Comparison of ENCODE assay signal across 3 cellular contexts in the genomic region with DNA sequence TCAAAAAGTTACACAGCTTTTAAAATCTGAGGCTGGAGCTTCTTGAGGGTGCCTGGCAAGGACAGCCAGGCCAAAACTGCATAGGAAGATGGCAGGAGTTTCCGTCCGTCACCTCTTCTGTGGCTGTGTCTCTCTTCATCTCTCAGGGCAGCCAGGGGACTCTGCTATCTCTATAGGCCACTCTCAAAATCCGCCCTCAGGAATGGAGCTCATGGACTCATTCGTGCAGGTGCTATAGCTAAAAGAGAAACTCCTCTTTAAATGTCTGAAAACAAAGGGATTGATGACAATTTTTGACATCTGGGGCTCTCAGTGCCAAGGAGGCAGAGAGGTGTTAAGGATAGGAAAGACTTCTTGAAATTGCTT.
TF ChIP-seq lines count a peak whose summit lies in the region.

No MANE protein-coding gene starts in this region.

TF ChIP-seq in SK-N-SH, 30 proteins besides CTCF, POLR2A, EP300 and RAD21:
- TF ChIP-seq TEAD4 (IDR thresholded peaks at IDR 0.05; ENCODE audit: borderline replicate concordance, insufficient read depth) (no peak), MXI1 (IDR thresholded peaks at IDR 0.05; ENCODE audit: low read depth, low read length) (no peak), TCF12 (IDR thresholded peaks at IDR 0.05) (no peak), FOXJ3 (CRISPR knock-in tag; IDR thresholded peaks at IDR 0.05) (no peak), RXRA (IDR thresholded peaks at IDR 0.05; ENCODE audit: borderline replicate concordance, low read depth) (no peak), ELF1 (IDR thresholded peaks at IDR 0.05) (no peak)
- TF ChIP-seq, protein P1, sequence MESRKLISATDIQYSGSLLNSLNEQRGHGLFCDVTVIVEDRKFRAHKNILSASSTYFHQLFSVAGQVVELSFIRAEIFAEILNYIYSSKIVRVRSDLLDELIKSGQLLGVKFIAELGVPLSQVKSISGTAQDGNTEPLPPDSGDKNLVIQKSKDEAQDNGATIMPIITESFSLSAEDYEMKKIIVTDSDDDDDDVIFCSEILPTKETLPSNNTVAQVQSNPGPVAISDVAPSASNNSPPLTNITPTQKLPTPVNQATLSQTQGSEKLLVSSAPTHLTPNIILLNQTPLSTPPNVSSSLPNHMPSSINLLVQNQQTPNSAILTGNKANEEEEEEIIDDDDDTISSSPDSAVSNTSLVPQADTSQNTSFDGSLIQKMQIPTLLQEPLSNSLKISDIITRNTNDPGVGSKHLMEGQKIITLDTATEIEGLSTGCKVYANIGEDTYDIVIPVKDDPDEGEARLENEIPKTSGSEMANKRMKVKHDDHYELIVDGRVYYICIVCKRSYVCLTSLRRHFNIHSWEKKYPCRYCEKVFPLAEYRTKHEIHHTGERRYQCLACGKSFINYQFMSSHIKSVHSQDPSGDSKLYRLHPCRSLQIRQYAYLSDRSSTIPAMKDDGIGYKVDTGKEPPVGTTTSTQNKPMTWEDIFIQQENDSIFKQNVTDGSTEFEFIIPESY (IDR thresholded peaks at IDR 0.05; ENCODE audit: borderline replicate concordance, low read depth): no peak

TF ChIP-seq in SK-N-SH treated with all-trans-retinoic acid at 6 μM for 48 hours, 23 proteins besides CTCF, POLR2A, EP300 and RAD21:
- no peak for TF ChIP-seq TCF4 (CRISPR knock-in tag; IDR thresholded peaks at IDR 0.05; ENCODE audit: borderline replicate concordance)
- no peak for TF ChIP-seq GLIS3 (CRISPR knock-in tag; IDR thresholded peaks at IDR 0.05)
- TF ChIP-seq, protein P2, sequence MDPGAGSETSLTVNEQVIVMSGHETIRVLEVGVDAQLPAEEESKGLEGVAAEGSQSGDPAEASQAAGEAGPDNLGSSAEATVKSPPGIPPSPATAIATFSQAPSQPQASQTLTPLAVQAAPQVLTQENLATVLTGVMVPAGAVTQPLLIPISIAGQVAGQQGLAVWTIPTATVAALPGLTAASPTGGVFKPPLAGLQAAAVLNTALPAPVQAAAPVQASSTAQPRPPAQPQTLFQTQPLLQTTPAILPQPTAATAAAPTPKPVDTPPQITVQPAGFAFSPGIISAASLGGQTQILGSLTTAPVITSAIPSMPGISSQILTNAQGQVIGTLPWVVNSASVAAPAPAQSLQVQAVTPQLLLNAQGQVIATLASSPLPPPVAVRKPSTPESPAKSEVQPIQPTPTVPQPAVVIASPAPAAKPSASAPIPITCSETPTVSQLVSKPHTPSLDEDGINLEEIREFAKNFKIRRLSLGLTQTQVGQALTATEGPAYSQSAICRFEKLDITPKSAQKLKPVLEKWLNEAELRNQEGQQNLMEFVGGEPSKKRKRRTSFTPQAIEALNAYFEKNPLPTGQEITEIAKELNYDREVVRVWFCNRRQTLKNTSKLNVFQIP (CRISPR knock-in tag; IDR thresholded peaks at IDR 0.05; ENCODE audit: borderline replicate concordance, low read depth): no peak
- no peak for TF ChIP-seq PPARA (CRISPR knock-in tag; IDR thresholded peaks at IDR 0.05; ENCODE audit: borderline replicate concordance)
- TF ChIP-seq, protein P3, sequence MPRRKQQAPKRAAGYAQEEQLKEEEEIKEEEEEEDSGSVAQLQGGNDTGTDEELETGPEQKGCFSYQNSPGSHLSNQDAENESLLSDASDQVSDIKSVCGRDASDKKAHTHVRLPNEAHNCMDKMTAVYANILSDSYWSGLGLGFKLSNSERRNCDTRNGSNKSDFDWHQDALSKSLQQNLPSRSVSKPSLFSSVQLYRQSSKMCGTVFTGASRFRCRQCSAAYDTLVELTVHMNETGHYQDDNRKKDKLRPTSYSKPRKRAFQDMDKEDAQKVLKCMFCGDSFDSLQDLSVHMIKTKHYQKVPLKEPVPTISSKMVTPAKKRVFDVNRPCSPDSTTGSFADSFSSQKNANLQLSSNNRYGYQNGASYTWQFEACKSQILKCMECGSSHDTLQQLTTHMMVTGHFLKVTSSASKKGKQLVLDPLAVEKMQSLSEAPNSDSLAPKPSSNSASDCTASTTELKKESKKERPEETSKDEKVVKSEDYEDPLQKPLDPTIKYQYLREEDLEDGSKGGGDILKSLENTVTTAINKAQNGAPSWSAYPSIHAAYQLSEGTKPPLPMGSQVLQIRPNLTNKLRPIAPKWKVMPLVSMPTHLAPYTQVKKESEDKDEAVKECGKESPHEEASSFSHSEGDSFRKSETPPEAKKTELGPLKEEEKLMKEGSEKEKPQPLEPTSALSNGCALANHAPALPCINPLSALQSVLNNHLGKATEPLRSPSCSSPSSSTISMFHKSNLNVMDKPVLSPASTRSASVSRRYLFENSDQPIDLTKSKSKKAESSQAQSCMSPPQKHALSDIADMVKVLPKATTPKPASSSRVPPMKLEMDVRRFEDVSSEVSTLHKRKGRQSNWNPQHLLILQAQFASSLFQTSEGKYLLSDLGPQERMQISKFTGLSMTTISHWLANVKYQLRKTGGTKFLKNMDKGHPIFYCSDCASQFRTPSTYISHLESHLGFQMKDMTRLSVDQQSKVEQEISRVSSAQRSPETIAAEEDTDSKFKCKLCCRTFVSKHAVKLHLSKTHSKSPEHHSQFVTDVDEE (CRISPR knock-in tag; IDR thresholded peaks at IDR 0.05): no peak
- TF ChIP-seq ISL1 (CRISPR knock-in tag; IDR thresholded peaks at IDR 0.05): no peak
- no peak for TF ChIP-seq CSDC2 (CRISPR knock-in tag; IDR thresholded peaks at IDR 0.05)

TF ChIP-seq in GM23338, 12 proteins besides CTCF, POLR2A, EP300 and RAD21:
- TF ChIP-seq STAT1 (IDR thresholded peaks at IDR 0.05; ENCODE audit: unreplicated experiment): no peak
- TF ChIP-seq EZH2phosphoT487 (IDR thresholded peaks at IDR 0.05; ENCODE audit: unreplicated experiment): no peak
- no peak for TF ChIP-seq EZH2 (IDR thresholded peaks at IDR 0.05; ENCODE audit: low read depth, unreplicated experiment)
- TF ChIP-seq, protein P4, sequence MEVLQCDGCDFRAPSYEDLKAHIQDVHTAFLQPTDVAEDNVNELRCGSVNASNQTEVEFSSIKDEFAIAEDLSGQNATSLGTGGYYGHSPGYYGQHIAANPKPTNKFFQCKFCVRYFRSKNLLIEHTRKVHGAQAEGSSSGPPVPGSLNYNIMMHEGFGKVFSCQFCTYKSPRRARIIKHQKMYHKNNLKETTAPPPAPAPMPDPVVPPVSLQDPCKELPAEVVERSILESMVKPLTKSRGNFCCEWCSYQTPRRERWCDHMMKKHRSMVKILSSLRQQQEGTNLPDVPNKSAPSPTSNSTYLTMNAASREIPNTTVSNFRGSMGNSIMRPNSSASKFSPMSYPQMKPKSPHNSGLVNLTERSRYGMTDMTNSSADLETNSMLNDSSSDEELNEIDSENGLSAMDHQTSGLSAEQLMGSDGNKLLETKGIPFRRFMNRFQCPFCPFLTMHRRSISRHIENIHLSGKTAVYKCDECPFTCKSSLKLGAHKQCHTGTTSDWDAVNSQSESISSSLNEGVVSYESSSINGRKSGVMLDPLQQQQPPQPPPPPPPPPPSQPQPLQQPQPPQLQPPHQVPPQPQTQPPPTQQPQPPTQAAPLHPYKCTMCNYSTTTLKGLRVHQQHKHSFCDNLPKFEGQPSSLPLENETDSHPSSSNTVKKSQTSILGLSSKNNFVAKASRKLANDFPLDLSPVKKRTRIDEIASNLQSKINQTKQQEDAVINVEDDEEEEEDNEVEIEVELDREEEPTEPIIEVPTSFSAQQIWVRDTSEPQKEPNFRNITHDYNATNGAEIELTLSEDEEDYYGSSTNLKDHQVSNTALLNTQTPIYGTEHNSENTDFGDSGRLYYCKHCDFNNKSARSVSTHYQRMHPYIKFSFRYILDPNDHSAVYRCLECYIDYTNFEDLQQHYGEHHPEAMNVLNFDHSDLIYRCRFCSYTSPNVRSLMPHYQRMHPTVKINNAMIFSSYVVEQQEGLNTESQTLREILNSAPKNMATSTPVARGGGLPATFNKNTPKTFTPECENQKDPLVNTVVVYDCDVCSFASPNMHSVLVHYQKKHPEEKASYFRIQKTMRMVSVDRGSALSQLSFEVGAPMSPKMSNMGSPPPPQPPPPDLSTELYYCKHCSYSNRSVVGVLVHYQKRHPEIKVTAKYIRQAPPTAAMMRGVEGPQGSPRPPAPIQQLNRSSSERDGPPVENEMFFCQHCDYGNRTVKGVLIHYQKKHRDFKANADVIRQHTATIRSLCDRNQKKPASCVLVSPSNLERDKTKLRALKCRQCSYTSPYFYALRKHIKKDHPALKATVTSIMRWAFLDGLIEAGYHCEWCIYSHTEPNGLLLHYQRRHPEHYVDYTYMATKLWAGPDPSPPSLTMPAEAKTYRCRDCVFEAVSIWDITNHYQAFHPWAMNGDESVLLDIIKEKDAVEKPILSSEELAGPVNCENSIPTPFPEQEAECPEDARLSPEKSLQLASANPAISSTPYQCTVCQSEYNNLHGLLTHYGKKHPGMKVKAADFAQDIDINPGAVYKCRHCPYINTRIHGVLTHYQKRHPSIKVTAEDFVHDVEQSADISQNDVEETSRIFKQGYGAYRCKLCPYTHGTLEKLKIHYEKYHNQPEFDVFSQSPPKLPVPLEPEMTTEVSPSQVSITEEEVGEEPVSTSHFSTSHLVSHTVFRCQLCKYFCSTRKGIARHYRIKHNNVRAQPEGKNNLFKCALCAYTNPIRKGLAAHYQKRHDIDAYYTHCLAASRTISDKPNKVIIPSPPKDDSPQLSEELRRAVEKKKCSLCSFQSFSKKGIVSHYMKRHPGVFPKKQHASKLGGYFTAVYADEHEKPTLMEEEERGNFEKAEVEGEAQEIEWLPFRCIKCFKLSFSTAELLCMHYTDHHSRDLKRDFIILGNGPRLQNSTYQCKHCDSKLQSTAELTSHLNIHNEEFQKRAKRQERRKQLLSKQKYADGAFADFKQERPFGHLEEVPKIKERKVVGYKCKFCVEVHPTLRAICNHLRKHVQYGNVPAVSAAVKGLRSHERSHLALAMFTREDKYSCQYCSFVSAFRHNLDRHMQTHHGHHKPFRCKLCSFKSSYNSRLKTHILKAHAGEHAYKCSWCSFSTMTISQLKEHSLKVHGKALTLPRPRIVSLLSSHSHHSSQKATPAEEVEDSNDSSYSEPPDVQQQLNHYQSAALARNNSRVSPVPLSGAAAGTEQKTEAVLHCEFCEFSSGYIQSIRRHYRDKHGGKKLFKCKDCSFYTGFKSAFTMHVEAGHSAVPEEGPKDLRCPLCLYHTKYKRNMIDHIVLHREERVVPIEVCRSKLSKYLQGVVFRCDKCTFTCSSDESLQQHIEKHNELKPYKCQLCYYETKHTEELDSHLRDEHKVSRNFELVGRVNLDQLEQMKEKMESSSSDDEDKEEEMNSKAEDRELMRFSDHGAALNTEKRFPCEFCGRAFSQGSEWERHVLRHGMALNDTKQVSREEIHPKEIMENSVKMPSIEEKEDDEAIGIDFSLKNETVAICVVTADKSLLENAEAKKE (CRISPR knock-in tag; IDR thresholded peaks at IDR 0.05): no peak
- no peak for TF ChIP-seq NANOG (IDR thresholded peaks at IDR 0.05; ENCODE audit: borderline replicate concordance)
- no peak for TF ChIP-seq POLR2AphosphoS5 (IDR thresholded peaks at IDR 0.05; ENCODE audit: low read depth)
- TF ChIP-seq ZNF114 (CRISPR knock-in tag; IDR thresholded peaks at IDR 0.05): no peak
- no peak for TF ChIP-seq CREB1 (CRISPR knock-in tag; IDR thresholded peaks at IDR 0.05; ENCODE audit: low read depth)
- TF ChIP-seq ZNF331 (CRISPR knock-in tag; IDR thresholded peaks at IDR 0.05; ENCODE audit: low read depth): no peak
- TF ChIP-seq, protein P5, sequence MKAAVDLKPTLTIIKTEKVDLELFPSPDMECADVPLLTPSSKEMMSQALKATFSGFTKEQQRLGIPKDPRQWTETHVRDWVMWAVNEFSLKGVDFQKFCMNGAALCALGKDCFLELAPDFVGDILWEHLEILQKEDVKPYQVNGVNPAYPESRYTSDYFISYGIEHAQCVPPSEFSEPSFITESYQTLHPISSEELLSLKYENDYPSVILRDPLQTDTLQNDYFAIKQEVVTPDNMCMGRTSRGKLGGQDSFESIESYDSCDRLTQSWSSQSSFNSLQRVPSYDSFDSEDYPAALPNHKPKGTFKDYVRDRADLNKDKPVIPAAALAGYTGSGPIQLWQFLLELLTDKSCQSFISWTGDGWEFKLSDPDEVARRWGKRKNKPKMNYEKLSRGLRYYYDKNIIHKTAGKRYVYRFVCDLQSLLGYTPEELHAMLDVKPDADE (IDR thresholded peaks at IDR 0.05): no peak
